Comparison of ENCODE assay signal across 1 cellular context in the genomic region with DNA sequence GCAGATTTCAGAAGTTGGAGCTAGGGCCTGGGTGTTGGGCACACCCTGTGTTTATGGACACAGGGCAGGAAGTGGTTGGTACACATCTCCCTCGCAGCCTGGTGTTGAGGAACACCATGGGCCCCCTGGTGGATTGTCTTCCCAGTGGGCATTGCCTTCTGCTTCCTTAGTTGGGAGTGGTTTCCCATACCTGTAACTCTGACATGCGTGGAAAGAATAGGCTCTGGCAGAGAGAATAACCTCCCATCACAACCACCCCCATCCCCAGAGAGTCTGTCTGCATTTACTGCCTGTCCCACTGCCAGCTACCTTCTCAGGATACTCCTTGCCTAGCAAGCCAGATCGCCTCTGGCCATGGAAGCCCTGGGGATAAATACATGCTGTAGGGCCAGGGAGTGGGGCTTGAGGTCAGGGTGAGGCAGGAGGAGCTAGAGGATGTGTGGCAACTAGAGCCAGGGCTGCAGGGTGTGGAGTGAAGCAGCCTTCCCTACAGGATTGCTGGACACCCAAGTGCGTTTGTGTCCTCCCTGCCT.
A peak's percentile ranks its signal among the peaks of the same experiment; 100 is the strongest.
TF ChIP-seq lines count a peak whose summit lies in the region.

No MANE protein-coding gene starts in this region.

TF ChIP-seq in HepG2, 621 proteins besides CTCF, POLR2A, EP300 and RAD21:
- TF ChIP-seq SNAPC5 (CRISPR knock-in tag; IDR thresholded peaks at IDR 0.05; ENCODE audit: borderline replicate concordance) (no peak), KLF12 (CRISPR knock-in tag; IDR thresholded peaks at IDR 0.05; ENCODE audit: borderline replicate concordance) (0 out of 2 replicates have a peak, but pooled peaks have one; percentile 13), IRF2 (CRISPR knock-in tag; IDR thresholded peaks at IDR 0.05) (0 out of 2 replicates have a peak, but pooled peaks have one; percentile 17), ZNF567 (CRISPR knock-in tag; IDR thresholded peaks at IDR 0.05; ENCODE audit: borderline replicate concordance) (0 out of 2 replicates have a peak, but pooled peaks have one; percentile 16), ETV5 (CRISPR knock-in tag; IDR thresholded peaks at IDR 0.05; ENCODE audit: borderline replicate concordance) (peak; percentile 26; the same call in 1 of the 2 replicates), HNRNPL (IDR thresholded peaks at IDR 0.05; ENCODE audit: low read depth, low read length) (0 out of 2 replicates have a peak, but pooled peaks have one; percentile 57), ZNF839 (CRISPR knock-in tag; IDR thresholded peaks at IDR 0.05; ENCODE audit: borderline replicate concordance) (0 out of 2 replicates have a peak, but pooled peaks have one; percentile 25), SMC3 (IDR thresholded peaks at IDR 0.05; ENCODE audit: low read length) (peak; percentile 81), ELF1 (CRISPR knock-in tag; IDR thresholded peaks at IDR 0.05) (0 out of 2 replicates have a peak, but pooled peaks have one; percentile 25), ARNT (IDR thresholded peaks at IDR 0.05) (no peak), ZNF350 (CRISPR knock-in tag; IDR thresholded peaks at IDR 0.05; ENCODE audit: borderline replicate concordance, low read depth) (peak; percentile 8; the same call in 1 of the 2 replicates), STAG1 (CRISPR knock-in tag; IDR thresholded peaks at IDR 0.05) (peak; percentile 45), JUN (CRISPR knock-in tag; IDR thresholded peaks at IDR 0.05) (0 out of 2 replicates have a peak, but pooled peaks have one; percentile 40), CBX1 (IDR thresholded peaks at IDR 0.05; ENCODE audit: low read depth) (no peak), MXI1 (IDR thresholded peaks at IDR 0.05; ENCODE audit: borderline replicate concordance, low read depth, low read length) (peak; percentile 40; the same call in 1 of the 3 replicates), HIC2 (CRISPR knock-in tag; IDR thresholded peaks at IDR 0.05; ENCODE audit: low read depth) (peak; percentile 62), FOXP4 (CRISPR knock-in tag; IDR thresholded peaks at IDR 0.05) (no peak), GATAD2A (CRISPR knock-in tag; IDR thresholded peaks at IDR 0.05) (0 out of 2 replicates have a peak, but pooled peaks have one; percentile 15), ELK4 (CRISPR knock-in tag; IDR thresholded peaks at IDR 0.05; ENCODE audit: borderline replicate concordance) (0 out of 2 replicates have a peak, but pooled peaks have one; percentile 35)
- TF ChIP-seq, protein P1, sequence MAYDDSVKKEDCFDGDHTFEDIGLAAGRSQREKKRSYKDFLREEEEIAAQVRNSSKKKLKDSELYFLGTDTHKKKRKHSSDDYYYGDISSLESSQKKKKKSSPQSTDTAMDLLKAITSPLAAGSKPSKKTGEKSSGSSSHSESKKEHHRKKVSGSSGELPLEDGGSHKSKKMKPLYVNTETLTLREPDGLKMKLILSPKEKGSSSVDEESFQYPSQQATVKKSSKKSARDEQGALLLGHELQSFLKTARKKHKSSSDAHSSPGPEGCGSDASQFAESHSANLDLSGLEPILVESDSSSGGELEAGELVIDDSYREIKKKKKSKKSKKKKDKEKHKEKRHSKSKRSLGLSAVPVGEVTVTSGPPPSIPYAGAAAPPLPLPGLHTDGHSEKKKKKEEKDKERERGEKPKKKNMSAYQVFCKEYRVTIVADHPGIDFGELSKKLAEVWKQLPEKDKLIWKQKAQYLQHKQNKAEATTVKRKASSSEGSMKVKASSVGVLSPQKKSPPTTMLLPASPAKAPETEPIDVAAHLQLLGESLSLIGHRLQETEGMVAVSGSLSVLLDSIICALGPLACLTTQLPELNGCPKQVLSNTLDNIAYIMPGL (CRISPR knock-in tag; IDR thresholded peaks at IDR 0.05; ENCODE audit: borderline replicate concordance in 1 of 2, low read depth in 1 of 2) = 0 out of 4 replicates have a peak, but pooled peaks of 1 of the 2 experiments have one; percentile 14
- TF ChIP-seq, protein P2, sequence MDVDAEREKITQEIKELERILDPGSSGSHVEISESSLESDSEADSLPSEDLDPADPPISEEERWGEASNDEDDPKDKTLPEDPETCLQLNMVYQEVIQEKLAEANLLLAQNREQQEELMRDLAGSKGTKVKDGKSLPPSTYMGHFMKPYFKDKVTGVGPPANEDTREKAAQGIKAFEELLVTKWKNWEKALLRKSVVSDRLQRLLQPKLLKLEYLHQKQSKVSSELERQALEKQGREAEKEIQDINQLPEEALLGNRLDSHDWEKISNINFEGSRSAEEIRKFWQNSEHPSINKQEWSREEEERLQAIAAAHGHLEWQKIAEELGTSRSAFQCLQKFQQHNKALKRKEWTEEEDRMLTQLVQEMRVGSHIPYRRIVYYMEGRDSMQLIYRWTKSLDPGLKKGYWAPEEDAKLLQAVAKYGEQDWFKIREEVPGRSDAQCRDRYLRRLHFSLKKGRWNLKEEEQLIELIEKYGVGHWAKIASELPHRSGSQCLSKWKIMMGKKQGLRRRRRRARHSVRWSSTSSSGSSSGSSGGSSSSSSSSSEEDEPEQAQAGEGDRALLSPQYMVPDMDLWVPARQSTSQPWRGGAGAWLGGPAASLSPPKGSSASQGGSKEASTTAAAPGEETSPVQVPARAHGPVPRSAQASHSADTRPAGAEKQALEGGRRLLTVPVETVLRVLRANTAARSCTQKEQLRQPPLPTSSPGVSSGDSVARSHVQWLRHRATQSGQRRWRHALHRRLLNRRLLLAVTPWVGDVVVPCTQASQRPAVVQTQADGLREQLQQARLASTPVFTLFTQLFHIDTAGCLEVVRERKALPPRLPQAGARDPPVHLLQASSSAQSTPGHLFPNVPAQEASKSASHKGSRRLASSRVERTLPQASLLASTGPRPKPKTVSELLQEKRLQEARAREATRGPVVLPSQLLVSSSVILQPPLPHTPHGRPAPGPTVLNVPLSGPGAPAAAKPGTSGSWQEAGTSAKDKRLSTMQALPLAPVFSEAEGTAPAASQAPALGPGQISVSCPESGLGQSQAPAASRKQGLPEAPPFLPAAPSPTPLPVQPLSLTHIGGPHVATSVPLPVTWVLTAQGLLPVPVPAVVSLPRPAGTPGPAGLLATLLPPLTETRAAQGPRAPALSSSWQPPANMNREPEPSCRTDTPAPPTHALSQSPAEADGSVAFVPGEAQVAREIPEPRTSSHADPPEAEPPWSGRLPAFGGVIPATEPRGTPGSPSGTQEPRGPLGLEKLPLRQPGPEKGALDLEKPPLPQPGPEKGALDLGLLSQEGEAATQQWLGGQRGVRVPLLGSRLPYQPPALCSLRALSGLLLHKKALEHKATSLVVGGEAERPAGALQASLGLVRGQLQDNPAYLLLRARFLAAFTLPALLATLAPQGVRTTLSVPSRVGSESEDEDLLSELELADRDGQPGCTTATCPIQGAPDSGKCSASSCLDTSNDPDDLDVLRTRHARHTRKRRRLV (CRISPR knock-in tag; IDR thresholded peaks at IDR 0.05) = no peak
- TF ChIP-seq, protein P3, sequence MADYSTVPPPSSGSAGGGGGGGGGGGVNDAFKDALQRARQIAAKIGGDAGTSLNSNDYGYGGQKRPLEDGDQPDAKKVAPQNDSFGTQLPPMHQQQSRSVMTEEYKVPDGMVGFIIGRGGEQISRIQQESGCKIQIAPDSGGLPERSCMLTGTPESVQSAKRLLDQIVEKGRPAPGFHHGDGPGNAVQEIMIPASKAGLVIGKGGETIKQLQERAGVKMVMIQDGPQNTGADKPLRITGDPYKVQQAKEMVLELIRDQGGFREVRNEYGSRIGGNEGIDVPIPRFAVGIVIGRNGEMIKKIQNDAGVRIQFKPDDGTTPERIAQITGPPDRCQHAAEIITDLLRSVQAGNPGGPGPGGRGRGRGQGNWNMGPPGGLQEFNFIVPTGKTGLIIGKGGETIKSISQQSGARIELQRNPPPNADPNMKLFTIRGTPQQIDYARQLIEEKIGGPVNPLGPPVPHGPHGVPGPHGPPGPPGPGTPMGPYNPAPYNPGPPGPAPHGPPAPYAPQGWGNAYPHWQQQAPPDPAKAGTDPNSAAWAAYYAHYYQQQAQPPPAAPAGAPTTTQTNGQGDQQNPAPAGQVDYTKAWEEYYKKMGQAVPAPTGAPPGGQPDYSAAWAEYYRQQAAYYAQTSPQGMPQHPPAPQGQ (CRISPR knock-in tag; IDR thresholded peaks at IDR 0.05; ENCODE audit: borderline replicate concordance) = 0 out of 2 replicates have a peak, but pooled peaks have one; percentile 57
- TF ChIP-seq, protein P4, sequence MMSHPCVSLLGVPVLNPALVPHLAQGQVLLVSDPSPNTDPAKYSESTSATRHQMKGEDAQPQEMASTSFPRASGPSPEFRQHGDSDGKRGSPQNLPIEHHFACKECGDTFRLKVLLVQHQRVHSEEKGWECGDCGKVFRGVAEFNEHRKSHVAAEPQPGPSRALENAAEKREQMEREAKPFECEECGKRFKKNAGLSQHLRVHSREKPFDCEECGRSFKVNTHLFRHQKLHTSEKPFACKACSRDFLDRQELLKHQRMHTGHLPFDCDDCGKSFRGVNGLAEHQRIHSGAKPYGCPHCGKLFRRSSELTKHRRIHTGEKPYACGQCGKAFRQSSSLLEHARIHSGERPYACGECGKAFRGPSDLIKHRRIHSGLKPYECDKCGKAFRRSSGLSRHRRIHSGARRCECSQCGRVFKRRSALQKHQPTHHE (CRISPR knock-in tag; IDR thresholded peaks at IDR 0.05; ENCODE audit: borderline replicate concordance) = 0 out of 2 replicates have a peak, but pooled peaks have one; percentile 2
TF ChIP-seq in HepG2: peak in this region for 18.
